ENCODE assay signal across 21 cellular contexts in the genomic region with DNA sequence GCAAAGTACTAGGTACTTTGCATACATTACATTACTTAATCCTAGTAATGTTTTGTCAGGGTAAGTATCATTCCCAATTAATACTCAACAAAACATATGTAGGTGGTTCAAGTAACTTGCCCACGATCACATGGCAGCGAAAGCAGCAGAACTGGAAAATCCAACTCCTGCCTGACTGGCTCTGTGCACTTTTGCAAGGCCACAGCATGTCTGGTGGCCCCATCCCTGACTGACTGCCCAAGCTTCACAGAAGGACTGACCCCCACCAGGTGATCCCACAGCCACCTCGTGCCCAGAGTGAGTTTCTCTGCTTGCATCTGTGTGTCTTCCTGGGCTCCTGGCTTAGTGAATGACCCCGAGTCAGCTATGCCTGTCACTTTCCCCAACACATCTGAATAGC. TPM values are rescaled to one million over a fixed set of nuclear protein-coding genes. Genes with fewer than 3 reads are reported as not detected.
DNase-seq lines count a peak whose midpoint lies in the region; ATAC-seq and TF ChIP-seq lines count a peak whose summit lies in the region.
"Had no signal": no experiment of that assay in that cellular context is flagged by ENCODE, and none has a peak within 500 bp of the region (broad histone marks: within the 10 kb centered on the region; RNA-seq: fewer than 3 reads in every experiment).

No MANE protein-coding gene starts in this region.

- no peak for TF ChIP-seq CTCF in PC-3 (conservative IDR thresholded peaks at IDR 0.05; ENCODE audit: low read depth, low read length)
- no peak for TF ChIP-seq CTCF in type B pancreatic cell (conservative IDR thresholded peaks at IDR 0.05)

- no peak overlapping the region for H3K9ac ChIP-seq in PC-3 (ENCODE audit: low read length)

- H3K36me3 ChIP-seq in PC-3 (ENCODE audit: low read depth, low read length), result peaks cover 19% of the 10 kb centered on the region; the same call in 1 of the 2 replicates

- peaks cover 38% of the 10 kb centered on the region for H3K36me3 Mint-ChIP-seq in activated naive CD8-positive, alpha-beta T cell treated with anti-CD3 and anti-CD28 coated beads, Interleukin-2, amount 10 ng/mL, durations not matched to agents 7 days and 5 days
- peaks cover 23% of the 10 kb centered on the region for H3K36me3 Mint-ChIP-seq in activated naive CD8-positive, alpha-beta T cell treated with anti-CD3 and anti-CD28 coated beads for 36 hours
- H3K36me3 Mint-ChIP-seq in type B pancreatic cell, result peaks cover 20% of the 10 kb centered on the region

- no peaks in the 10 kb centered on the region for H3K27me3 Mint-ChIP-seq in activated naive CD8-positive, alpha-beta T cell treated with anti-CD3 and anti-CD28 coated beads, Interleukin-2, amount 10 ng/mL, durations not matched to agents 7 days and 5 days
- H3K27me3 Mint-ChIP-seq in activated naive CD8-positive, alpha-beta T cell treated with anti-CD3 and anti-CD28 coated beads for 36 hours, result no peaks in the 10 kb centered on the region
- no peaks in the 10 kb centered on the region for H3K27me3 Mint-ChIP-seq in type B pancreatic cell

- no peaks in the 10 kb centered on the region for H3K4me1 Mint-ChIP-seq in activated naive CD8-positive, alpha-beta T cell treated with anti-CD3 and anti-CD28 coated beads, Interleukin-2, amount 10 ng/mL, durations not matched to agents 7 days and 5 days
- peaks cover 4% of the 10 kb centered on the region for H3K4me1 Mint-ChIP-seq in activated naive CD8-positive, alpha-beta T cell treated with anti-CD3 and anti-CD28 coated beads for 36 hours
- H3K4me1 Mint-ChIP-seq in type B pancreatic cell (ENCODE audit: unreplicated experiment), result peaks cover 4% of the 10 kb centered on the region

- intact Hi-C loops in PC-3 (cut with micrococcal nuclease) (no loop called here), left colon (cut with DNase I, micrococcal nuclease) (no loop called here)

- POLR2A ChIA-PET in activated naive CD8-positive, alpha-beta T cell treated with anti-CD3 and anti-CD28 coated beads, Interleukin-2, amount 10 ng/mL, durations not matched to agents 7 days and 5 days (lab: Charles Lee), result no interaction called here
- POLR2A ChIA-PET in PC-3 (lab: Charles Lee; ENCODE audit: unreplicated experiment), result interaction anchor here (0.6 kb wide), 1 partner anchor 14 kb away, joined by 12 read pairs; no protein-coding TSS in a partner anchor

- H3K27me3 ChIP-seq in PC-3 (ENCODE audit: low read length), result no peaks in the 10 kb centered on the region
- H3K27me3 ChIP-seq: ascending aorta had no signal

- CTCF ChIA-PET in PC-3 (lab: Charles Lee), result no interaction called here

- H3K9me3 ChIP-seq in PC-3 (ENCODE audit: low read length), result no peaks in the 10 kb centered on the region
- H3K9me3 ChIP-seq: ascending aorta, HAP-1 had no signal

- H3K4me3 Mint-ChIP-seq in activated naive CD8-positive, alpha-beta T cell treated with anti-CD3 and anti-CD28 coated beads, Interleukin-2, amount 10 ng/mL, durations not matched to agents 7 days and 5 days, result no peak overlapping the region
- H3K4me3 Mint-ChIP-seq in activated naive CD8-positive, alpha-beta T cell treated with anti-CD3 and anti-CD28 coated beads for 36 hours, result no peak overlapping the region
- H3K4me3 Mint-ChIP-seq in type B pancreatic cell, result no peak overlapping the region

- peak; percentile 17 for DNase-seq in activated naive CD8-positive, alpha-beta T cell treated with anti-CD3 and anti-CD28 coated beads, Interleukin-2, amount 10 ng/mL, durations not matched to agents 7 days and 5 days
- DNase-seq in activated naive CD8-positive, alpha-beta T cell treated with anti-CD3 and anti-CD28 coated beads for 36 hours, result no peak
- DNase-seq in PC-3 (peak; percentile 43), left colon (no peak), type B pancreatic cell (ENCODE audit: extremely low spot score, unreplicated experiment) (no peak)
- no peak for DNase-seq in stimulated activated CD4-positive, alpha-beta T cell treated with anti-CD3 and anti-CD28 coated beads, Interleukin-2, amount 100 ng/mL, for 24 hours
- no peak for DNase-seq in stimulated activated CD4-positive, alpha-beta T cell treated with anti-CD3 and anti-CD28 coated beads, Interleukin-4, amount 100 ng/mL, for 24 hours
- DNase-seq: activated gamma-delta T cell, foreskin fibroblast, KG1, kidney glomerular epithelial cell, mesendoderm, natural killer cell, NCI-H1092, NCI-H2081, NCI-H510A, SIG-M5 had no signal

- H3K9me3 Mint-ChIP-seq in activated naive CD8-positive, alpha-beta T cell treated with anti-CD3 and anti-CD28 coated beads, Interleukin-2, amount 10 ng/mL, durations not matched to agents 7 days and 5 days, result no peaks in the 10 kb centered on the region
- no peaks in the 10 kb centered on the region for H3K9me3 Mint-ChIP-seq in activated naive CD8-positive, alpha-beta T cell treated with anti-CD3 and anti-CD28 coated beads for 36 hours
- no peaks in the 10 kb centered on the region for H3K9me3 Mint-ChIP-seq in type B pancreatic cell
- H3K9me3 Mint-ChIP-seq: natural killer cell had no signal

- H3K79me2 ChIP-seq in PC-3 (ENCODE audit: low read length), result no peaks in the 10 kb centered on the region

- no peaks in the 10 kb centered on the region for H3K9me2 ChIP-seq in PC-3 (replicated peaks; ENCODE audit: low read length)

- H3K27ac ChIP-seq in PC-3 (ENCODE audit: low read length), result no peak overlapping the region
- H3K27ac ChIP-seq: ascending aorta, HL-60 had no signal

- H3K27ac Mint-ChIP-seq in activated naive CD8-positive, alpha-beta T cell treated with anti-CD3 and anti-CD28 coated beads, Interleukin-2, amount 10 ng/mL, durations not matched to agents 7 days and 5 days, result no peak overlapping the region
- H3K27ac Mint-ChIP-seq in activated naive CD8-positive, alpha-beta T cell treated with anti-CD3 and anti-CD28 coated beads for 36 hours, result no peak overlapping the region
- peak overlapping the region; percentile 62 for H3K27ac Mint-ChIP-seq in type B pancreatic cell

- no peaks in the 10 kb centered on the region for H3F3A ChIP-seq in PC-3 (ENCODE audit: low read length, unreplicated experiment)

- no peak overlapping the region for H3K4me2 ChIP-seq in PC-3 (ENCODE audit: low read length)

- peaks cover 13% of the 10 kb centered on the region for H3K4me1 ChIP-seq in PC-3 (ENCODE audit: insufficient read depth, low read length)
- H3K4me1 ChIP-seq: ascending aorta, HAP-1 had no signal

- no peak overlapping the region for H3K4me3 ChIP-seq in PC-3 (ENCODE audit: low read length)
- H3K4me3 ChIP-seq: ascending aorta, HAP-1 had no signal

- H2AFZ ChIP-seq in PC-3 (ENCODE audit: low read length), result no peak overlapping the region

- H4K20me1 ChIP-seq in PC-3 (ENCODE audit: low read length), result peaks cover 3% of the 10 kb centered on the region; the same call in 1 of the 2 replicates

- no peak for ATAC-seq in activated naive CD8-positive, alpha-beta T cell treated with anti-CD3 and anti-CD28 coated beads, Interleukin-2, amount 10 ng/mL, durations not matched to agents 7 days and 5 days (ENCODE audit: low read depth)
- no peak for ATAC-seq in PC-3
- ATAC-seq in left colon, result peak; percentile 15
- ATAC-seq in HG02610 (IDR thresholded peaks at IDR 0.05; ENCODE audit: unreplicated experiment), result no peak
- ATAC-seq: natural killer cell had no signal

- no TSS peak for BruUV-seq in PC-3 (replicated peaks; lab: Mats Ljungman, UMichigan)

RNA-seq across cellular contexts. Expression of a gene that starts 11.4 kb away (rescaled TPM):
- 10 to 100 TPM; 75.8 to 83.0 TPM for total RNA-seq in activated naive CD8-positive, alpha-beta T cell treated with anti-CD3 and anti-CD28 coated beads, Interleukin-2, amount 10 ng/mL, durations not matched to agents 7 days and 5 days
- total RNA-seq in activated naive CD8-positive, alpha-beta T cell treated with anti-CD3 and anti-CD28 coated beads for 36 hours, result 10 to 100 TPM; 64.9 to 66.6 TPM
- total RNA-seq in PC-3 (2014; rRNA removed) (75.4 and 91.6 TPM in 2 replicates), left colon (10 to 100 TPM; 45.6 to 53.6 TPM), type B pancreatic cell (ENCODE audit: low replicate concordance) (60.0 and 84.3 TPM in 2 replicates)

RNA-seq across cellular contexts. Expression of a gene that starts 39.2 kb away (rescaled TPM):
- 10 to 100 TPM; 86.7 to 93.7 TPM for total RNA-seq in activated naive CD8-positive, alpha-beta T cell treated with anti-CD3 and anti-CD28 coated beads, Interleukin-2, amount 10 ng/mL, durations not matched to agents 7 days and 5 days
- 100 to 1,000 TPM; 103 to 106 TPM for total RNA-seq in activated naive CD8-positive, alpha-beta T cell treated with anti-CD3 and anti-CD28 coated beads for 36 hours
- 60.1 and 76.3 TPM in 2 replicates for total RNA-seq in PC-3 (2014; rRNA removed)
- total RNA-seq in left colon, result 10 to 100 TPM; 76.5 to 84.6 TPM
- total RNA-seq in type B pancreatic cell (ENCODE audit: low replicate concordance), result 77.3 and 88.7 TPM in 2 replicates

RNA-seq across cellular contexts. Expression of a gene that starts 41.9 kb away (rescaled TPM):
- 10 to 100 TPM; 19.8 to 27.2 TPM for total RNA-seq in activated naive CD8-positive, alpha-beta T cell treated with anti-CD3 and anti-CD28 coated beads, Interleukin-2, amount 10 ng/mL, durations not matched to agents 7 days and 5 days
- 10 to 100 TPM; 20.3 to 25.0 TPM for total RNA-seq in activated naive CD8-positive, alpha-beta T cell treated with anti-CD3 and anti-CD28 coated beads for 36 hours
- total RNA-seq in PC-3 (2014; rRNA removed) (39.4 and 46.6 TPM in 2 replicates), left colon (10 to 100 TPM; 29.4 to 31.9 TPM), type B pancreatic cell (ENCODE audit: low replicate concordance) (44.7 and 45.0 TPM in 2 replicates)

RNA-seq across cellular contexts. Expression of a gene that starts 47.6 kb away (rescaled TPM):
- under 1 TPM; 0.65 to 0.72 TPM for total RNA-seq in activated naive CD8-positive, alpha-beta T cell treated with anti-CD3 and anti-CD28 coated beads, Interleukin-2, amount 10 ng/mL, durations not matched to agents 7 days and 5 days
- under 1 TPM; 0.58 to 0.84 TPM for total RNA-seq in activated naive CD8-positive, alpha-beta T cell treated with anti-CD3 and anti-CD28 coated beads for 36 hours
- 0.15 and 0.98 TPM in 2 replicates for total RNA-seq in PC-3 (2014; rRNA removed)
- total RNA-seq in left colon, result under 1 TPM; 0.12 to 0.20 TPM
- total RNA-seq in type B pancreatic cell (ENCODE audit: low replicate concordance), result 1.9 and 4.5 TPM in 2 replicates
- total RNA-seq: ascending aorta had no signal

RNA-seq across cellular contexts. Expression of a gene that starts 59.2 kb away (rescaled TPM):
- total RNA-seq in activated naive CD8-positive, alpha-beta T cell treated with anti-CD3 and anti-CD28 coated beads, Interleukin-2, amount 10 ng/mL, durations not matched to agents 7 days and 5 days, result 100 to 1,000 TPM; 142 to 153 TPM
- total RNA-seq in activated naive CD8-positive, alpha-beta T cell treated with anti-CD3 and anti-CD28 coated beads for 36 hours, result 100 to 1,000 TPM; 197 to 202 TPM
- total RNA-seq in PC-3 (2014; rRNA removed) (110 and 114 TPM in 2 replicates), left colon (100 to 1,000 TPM in 1 of 2 donors, 10 to 100 TPM in 1; 88.2 to 125 TPM), type B pancreatic cell (ENCODE audit: low replicate concordance) (160 and 161 TPM in 2 replicates)

Comparison
In these comparisons a context has a peak if more than half of its experiments do, and no peak if none do; other contexts are left out.
1. DNase-seq: peak in activated naive CD8-positive, alpha-beta T cell treated with anti-CD3 and anti-CD28 coated beads, Interleukin-2, amount 10 ng/mL, durations not matched to agents 7 days and 5 days (single experiment) and PC-3 (single experiment); none in activated naive CD8-positive, alpha-beta T cell treated with anti-CD3 and anti-CD28 coated beads for 36 hours (single experiment), left colon (0 of 2), type B pancreatic cell (single experiment), stimulated activated CD4-positive, alpha-beta T cell treated with anti-CD3 and anti-CD28 coated beads, Interleukin-2, amount 100 ng/mL, for 24 hours (0 of 2) and stimulated activated CD4-positive, alpha-beta T cell treated with anti-CD3 and anti-CD28 coated beads, Interleukin-4, amount 100 ng/mL, for 24 hours (single experiment).